Comparison of ENCODE assay signal across 8 cellular contexts in the genomic region with DNA sequence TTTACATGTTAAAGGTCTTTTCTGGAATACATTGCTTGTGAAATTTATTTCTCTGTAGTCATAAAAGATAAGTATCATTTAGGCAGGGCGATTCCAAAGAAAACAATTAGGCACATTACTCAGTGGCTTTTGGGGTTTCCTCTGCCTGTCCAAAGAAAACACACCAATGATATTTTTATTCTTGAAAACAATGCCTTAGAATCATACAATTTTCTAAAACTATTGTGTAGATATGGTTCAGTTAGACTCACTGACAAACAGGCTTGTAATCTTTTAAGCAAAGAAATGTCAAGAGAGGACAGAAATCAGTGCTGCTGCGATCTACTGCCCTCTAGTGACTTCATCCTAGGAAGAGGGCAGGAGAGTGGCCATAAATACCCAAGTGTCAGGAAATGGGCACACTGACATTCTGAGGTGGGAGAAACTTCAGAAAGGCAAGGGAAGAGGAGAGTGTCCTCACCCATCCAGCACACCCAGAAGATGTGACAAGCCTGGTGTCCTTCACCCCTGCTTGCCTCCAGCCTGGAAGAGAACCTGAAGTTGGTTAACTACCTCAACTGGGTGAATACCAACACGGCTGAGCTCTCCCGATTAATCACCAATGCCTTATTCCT.
A peak's percentile ranks its signal among the peaks of the same experiment; 100 is the strongest.
DNase-seq lines count a peak whose midpoint lies in the region; ATAC-seq and TF ChIP-seq lines count a peak whose summit lies in the region.

No MANE protein-coding gene starts in this region.

- TF ChIP-seq CTCF in A673 (conservative IDR thresholded peaks at IDR 0.05; ENCODE audit: low read depth, low read length) (peak; percentile 79), retinal pigment epithelial cell (conservative IDR thresholded peaks at IDR 0.05; ENCODE audit: low read depth, low read length) (peak; percentile 76)

- peaks cover 53% of the 10 kb centered on the region for H3K4me1 Mint-ChIP-seq in activated naive CD4-positive, alpha-beta T cell treated with anti-CD3 and anti-CD28 coated beads, Interleukin-2, amount 50 U/mL, for 24 hours

- no peaks in the 10 kb centered on the region for H3K36me3 Mint-ChIP-seq in activated naive CD4-positive, alpha-beta T cell treated with anti-CD3 and anti-CD28 coated beads, Interleukin-2, amount 50 U/mL, for 24 hours

- peak overlapping the region; percentile 66 for H3K4me3 Mint-ChIP-seq in activated naive CD4-positive, alpha-beta T cell treated with anti-CD3 and anti-CD28 coated beads, Interleukin-2, amount 50 U/mL, for 24 hours

- DNase-seq in A673 (ENCODE audit: low spot score), result peak; percentile 60
- peak; percentile 20 for DNase-seq in ELF-1 (ENCODE audit: low read depth, low spot score)
- peak; percentile 34 to 50 for DNase-seq in NCI-H2081 (lab: John Stamatoyannopoulos, UW)
- no peak for DNase-seq in Right ventricle myocardium superior
- DNase-seq in retinal pigment epithelial cell (ENCODE audit: low read depth), result peak; percentile 11

- H3K36me3 ChIP-seq in A673 (ENCODE audit: insufficient read depth, low read length, poor library complexity, severe bottlenecking), result peaks cover 69% of the 10 kb centered on the region

- no peak overlapping the region for H3K27ac ChIP-seq in A673 (ENCODE audit: low read depth, low read length, poor library complexity, severe bottlenecking)

- H3K9me3 Mint-ChIP-seq in activated naive CD4-positive, alpha-beta T cell treated with anti-CD3 and anti-CD28 coated beads, Interleukin-2, amount 50 U/mL, for 24 hours, result no peaks in the 10 kb centered on the region

- H3K27me3 Mint-ChIP-seq in activated naive CD4-positive, alpha-beta T cell treated with anti-CD3 and anti-CD28 coated beads, Interleukin-2, amount 50 U/mL, for 24 hours, result no peaks in the 10 kb centered on the region

- peak overlapping the region; percentile 94 for H3K27ac Mint-ChIP-seq in activated naive CD4-positive, alpha-beta T cell treated with anti-CD3 and anti-CD28 coated beads, Interleukin-2, amount 50 U/mL, for 24 hours

- no peaks in the 10 kb centered on the region for H3K9me3 ChIP-seq in A673 (ENCODE audit: low read depth, low read length, poor library complexity, severe bottlenecking)

- POLR2A ChIA-PET in A673 (lab: Charles Lee; ENCODE audit: low non-redundant PET), result no interaction called here

- peak; percentile 74 for ATAC-seq in Right ventricle myocardium superior (ENCODE audit: poor library complexity)
- no peak for ATAC-seq in HG03439 (IDR thresholded peaks at IDR 0.05; ENCODE audit: unreplicated experiment)
- no peak for ATAC-seq in GM19023 (IDR thresholded peaks at IDR 0.05; ENCODE audit: unreplicated experiment)

- no peak overlapping the region for H3K4me3 ChIP-seq in A673 (ENCODE audit: low read depth, low read length, poor library complexity, severe bottlenecking)
- H3K4me3 ChIP-seq in retinal pigment epithelial cell (ENCODE audit: low read length), result no peak overlapping the region

- CTCF ChIA-PET in A673 (lab: Charles Lee), result no interaction called here

- intact Hi-C loops in A673 (cut with micrococcal nuclease; ENCODE audit: unreplicated experiment) (loop anchor here (2.0 to 10.0 kb wide), 3 partner anchors 154 to 559 kb away; no protein-coding TSS in a partner anchor), Right ventricle myocardium superior (cut with DNase I) (no loop called here)

- H3K27me3 ChIP-seq in A673 (replicated peaks; ENCODE audit: insufficient read depth, low read depth, low read length, poor library complexity), result no peaks in the 10 kb centered on the region

- peaks cover 3% of the 10 kb centered on the region for H3K4me1 ChIP-seq in A673 (ENCODE audit: insufficient read depth, low read length, poor library complexity, severe bottlenecking)

- no TSS peak for BruUV-seq in A673 (replicated peaks; lab: Mats Ljungman, UMichigan)
